Comparison of ENCODE assay signal across 19 cellular contexts in genomic region chr17:58974354-58974753, GRCh38.
"Had no signal": no experiment of that assay in that cellular context is flagged by ENCODE, and none has a peak within 500 bp of the region (broad histone marks: within the 10 kb centered on the region; RNA-seq: fewer than 3 reads in every experiment).

No MANE protein-coding gene starts in this region.

- FAIRE-seq: RCC 7860 had no signal

- H3K27ac ChIP-seq: breast epithelium, colonic mucosa had no signal

- H3K27me3 ChIP-seq: breast epithelium, colonic mucosa had no signal

- DNase-seq: activated CD4-positive, alpha-beta T cell treated with anti-CD3 and anti-CD28 coated beads for 4 hours; activated CD8-positive, alpha-beta memory T cell treated with anti-CD3 and anti-CD28 coated beads, Interleukin-2, amount 50 U/mL, for 4 hours; activated CD8-positive, alpha-beta T cell treated with anti-CD3 and anti-CD28 coated beads for 36 hours; activated naive CD4-positive, alpha-beta T cell treated with anti-CD3 and anti-CD28 coated beads, Interleukin-2, amount 50 U/mL, for 16 hours; activated T-cell treated with anti-CD3 and anti-CD28 coated beads, Interleukin-2, amount 50 U/mL, for 72 hours; aorta; caudate nucleus; colonic mucosa; Kasumi-1; NCI-H1105 treated with DMSO at 0.1 percent for 48 hours; NCI-H1436 treated with DMSO at 0.1 percent for 48 hours; NCI-H187; NCI-H2081; NCI-H524; PC-3; SHP77 treated with DMSO at 0.1 percent for 48 hours had no signal

- H3K4me1 ChIP-seq: breast epithelium, colonic mucosa had no signal

- H3K36me3 ChIP-seq: breast epithelium, colonic mucosa had no signal

- H3K4me3 ChIP-seq: breast epithelium, colonic mucosa had no signal

- H3K9me3 ChIP-seq: breast epithelium, colonic mucosa had no signal

- ATAC-seq: activated CD4-positive, CD25-positive, alpha-beta regulatory T cell treated with anti-CD3 and anti-CD28 coated beads, Interleukin-2, amount 50 U/mL, for 24 hours; activated CD8-positive, alpha-beta T cell treated with anti-CD3 and anti-CD28 coated beads for 36 hours; activated T-cell treated with anti-CD3 and anti-CD28 coated beads, Interleukin-2, amount 50 U/mL, for 72 hours; PC-3 had no signal
